Comparison of ENCODE assay signal across 24 cellular contexts in genomic region chr2:237280937-237281336, GRCh38.
DNase-seq lines count a peak whose midpoint lies in the region; ATAC-seq and TF ChIP-seq lines count a peak whose summit lies in the region.
"Had no signal": no experiment of that assay in that cellular context is flagged by ENCODE, and none has a peak within 500 bp of the region (broad histone marks: within the 10 kb centered on the region; RNA-seq: fewer than 3 reads in every experiment).

No MANE protein-coding gene starts in this region.

- H3K4me2 ChIP-seq in trophoblast cell (ENCODE audit: low read length), result no peak overlapping the region

- peak overlapping the region; percentile 17 for H2BK5ac ChIP-seq in trophoblast cell (ENCODE audit: low read depth, low read length, poor library complexity)

- H3K79me1 ChIP-seq in trophoblast cell (ENCODE audit: low read length), result peaks cover 22% of the 10 kb centered on the region

- CTCF ChIA-PET in CD8-positive, alpha-beta T cell (lab: Charles Lee), result no interaction called here

- H3K4ac ChIP-seq in trophoblast cell (ENCODE audit: low read depth, low read length), result no peak overlapping the region

- no peak overlapping the region for H2AK5ac ChIP-seq in trophoblast cell (ENCODE audit: low read length)

- peaks cover 15% of the 10 kb centered on the region for H3K27me3 Mint-ChIP-seq in CD8-positive, alpha-beta T cell (ENCODE audit: low read depth)

- H3K4me3 ChIP-seq in heart left ventricle (no peak overlapping the region), esophagus muscularis mucosa (no peak overlapping the region), trophoblast cell (ENCODE audit: low read depth, low read length) (no peak overlapping the region), transverse colon (no peak overlapping the region)
- no peak overlapping the region for H3K4me3 ChIP-seq in CD8-positive, alpha-beta T cell (ENCODE audit: low read depth, low read length)
- H3K4me3 ChIP-seq: lung, pancreas, spleen had no signal

- H3K9me3 ChIP-seq in heart left ventricle, result no peaks in the 10 kb centered on the region
- no peaks in the 10 kb centered on the region for H3K9me3 ChIP-seq in esophagus muscularis mucosa
- peaks cover 2% of the 10 kb centered on the region for H3K9me3 ChIP-seq in trophoblast cell (ENCODE audit: insufficient read depth, low read depth, low read length)
- H3K9me3 ChIP-seq in transverse colon, result no peaks in the 10 kb centered on the region
- no peaks in the 10 kb centered on the region for H3K9me3 ChIP-seq in CD8-positive, alpha-beta T cell (ENCODE audit: low read length)
- H3K9me3 ChIP-seq: BE2C, Caco-2, pancreas, spleen had no signal

- no peaks in the 10 kb centered on the region for H3K79me2 ChIP-seq in trophoblast cell (ENCODE audit: control insufficient read depth, insufficient read depth, low read length, poor library complexity)

- TF ChIP-seq POLR2A in heart left ventricle (IDR thresholded peaks at IDR 0.05) (no peak), esophagus muscularis mucosa (IDR thresholded peaks at IDR 0.05; ENCODE audit: low read depth) (no peak), transverse colon (IDR thresholded peaks at IDR 0.05) (no peak)

- H2AFZ ChIP-seq in trophoblast cell (ENCODE audit: insufficient read depth, low read length, poor library complexity), result no peak overlapping the region

- H4K91ac ChIP-seq in trophoblast cell (ENCODE audit: low read depth, low read length), result peak overlapping the region; percentile 77

- H3K27ac ChIP-seq in heart left ventricle, result peak overlapping the region in 10 of 12 donors; percentile 7 to 79 (median 58)
- peak overlapping the region in 3 of 4 donors; percentile 77 to 80 (median 79) for H3K27ac ChIP-seq in esophagus muscularis mucosa (replicated peaks in 1 of 4)
- no peak overlapping the region for H3K27ac ChIP-seq in trophoblast cell (ENCODE audit: low read depth, low read length)
- peak overlapping the region; percentile 47 to 84 (median 70) for H3K27ac ChIP-seq in transverse colon
- no peak overlapping the region for H3K27ac ChIP-seq in CD8-positive, alpha-beta T cell (ENCODE audit: low read depth, low read length)

- no peaks in the 10 kb centered on the region for H3K27me3 ChIP-seq in heart left ventricle
- H3K27me3 ChIP-seq in esophagus muscularis mucosa, result no peaks in the 10 kb centered on the region
- no peaks in the 10 kb centered on the region for H3K27me3 ChIP-seq in trophoblast cell (ENCODE audit: insufficient read depth, low read length)
- H3K27me3 ChIP-seq in transverse colon, result no peaks in the 10 kb centered on the region
- no peaks in the 10 kb centered on the region for H3K27me3 ChIP-seq in CD8-positive, alpha-beta T cell (ENCODE audit: insufficient read depth, low read length)
- H3K27me3 ChIP-seq: BE2C had no signal

- POLR2A ChIA-PET in CD8-positive, alpha-beta T cell (lab: Charles Lee), result no interaction called here

- no peak overlapping the region for H3K23ac ChIP-seq in trophoblast cell (ENCODE audit: low read length)

- DNase-seq in heart left ventricle (no peak), cardiac septum (ENCODE audit: low spot score) (no peak), esophagus muscularis mucosa (ENCODE audit: extremely low spot score) (no peak), trophoblast cell (no peak), transverse colon (no peak), NCI-H2196 treated with DMSO at 0.1 percent for 48 hours (lab: John Stamatoyannopoulos, UW; ENCODE audit: unreplicated experiment) (no peak), SKM-1 treated with dmso at 0.1 percent for 144 hours (lab: John Stamatoyannopoulos, UW; ENCODE audit: unreplicated experiment) (no peak)
- no peak for DNase-seq in CD8-positive, alpha-beta T cell
- DNase-seq: activated CD8-positive, alpha-beta memory T cell treated with anti-CD3 and anti-CD28 coated beads, Interleukin-2, amount 10 ng/mL, durations not matched to agents 7 days and 5 days; activated naive CD8-positive, alpha-beta T cell treated with anti-CD3 and anti-CD28 coated beads, Interleukin-2, amount 10 ng/mL, durations not matched to agents 7 days and 5 days; BE2C; Caco-2; hypothalamus; naive B cell; NCI-H1105 treated with DMSO at 0.1 percent for 48 hours; NCI-H2081 treated with DMSO at 0.1 percent for 48 hours; NK-92 treated with Interleukin-12 subunit alpha and Interleukin-12 subunit beta, amount 100 ng/mL, for 24 hours; pancreas; spleen; stimulated activated CD4-positive, alpha-beta T cell treated with anti-CD3 and anti-CD28 coated beads, Interleukin-4, amount 100 ng/mL, for 4 hours had no signal

- no peaks in the 10 kb centered on the region for H3K36me3 Mint-ChIP-seq in CD8-positive, alpha-beta T cell
- H3K36me3 Mint-ChIP-seq: activated CD8-positive, alpha-beta memory T cell treated with anti-CD3 and anti-CD28 coated beads, Interleukin-2, amount 10 ng/mL, durations not matched to agents 7 days and 5 days; activated naive CD8-positive, alpha-beta T cell treated with anti-CD3 and anti-CD28 coated beads, Interleukin-2, amount 10 ng/mL, durations not matched to agents 7 days and 5 days; naive B cell had no signal

- H3K27ac Mint-ChIP-seq in CD8-positive, alpha-beta T cell, result no peak overlapping the region
- H3K27ac Mint-ChIP-seq: activated CD8-positive, alpha-beta memory T cell treated with anti-CD3 and anti-CD28 coated beads, Interleukin-2, amount 10 ng/mL, durations not matched to agents 7 days and 5 days; activated naive CD8-positive, alpha-beta T cell treated with anti-CD3 and anti-CD28 coated beads, Interleukin-2, amount 10 ng/mL, durations not matched to agents 7 days and 5 days; activated T-helper 1 cell treated with anti-CD3 and anti-CD28 coated beads, Interleukin-12 subunit alpha, Interleukin-12 subunit beta, Interleukin-2, Interleukin-4 antibody, amounts not matched to agents 30 ng/mL and 10 ng/mL and 1 ng/mL, durations not matched to agents 14 hours and 24 hours and 36 hours; dendritic cell treated with granulocyte-macrophage colony-stimulating factor and Interleukin-4, amounts not matched to agents 40 ng/mL and 50 ng/mL, for 4 days; naive B cell had no signal

- H3K4me1 ChIP-seq in heart left ventricle (peaks cover 0 to 26% (median 0%) of the 10 kb centered on the region in 12 donors), esophagus muscularis mucosa (peaks cover 0 to 52% (median 38%) of the 10 kb centered on the region in 4 donors), trophoblast cell (ENCODE audit: control insufficient read depth in 1 of 2, insufficient read depth in 2 of 2, low read length in 2 of 2) (no peaks in the 10 kb centered on the region), transverse colon (peaks cover 4 to 17% (median 7%) of the 10 kb centered on the region in 4 donors)
- H3K4me1 ChIP-seq in CD8-positive, alpha-beta T cell (ENCODE audit: insufficient read depth, low read length), result no peaks in the 10 kb centered on the region
- H3K4me1 ChIP-seq: Caco-2, pancreas, spleen had no signal

- no peak overlapping the region for H3K18ac ChIP-seq in trophoblast cell (ENCODE audit: low read length)

- H3K36me3 ChIP-seq in heart left ventricle (no peaks in the 10 kb centered on the region), esophagus muscularis mucosa (no peaks in the 10 kb centered on the region), trophoblast cell (ENCODE audit: control insufficient read depth in 1 of 2, insufficient read depth in 2 of 2, low read length in 2 of 2) (no peaks in the 10 kb centered on the region), transverse colon (no peaks in the 10 kb centered on the region)
- H3K36me3 ChIP-seq in CD8-positive, alpha-beta T cell (ENCODE audit: insufficient read depth, low read length), result no peaks in the 10 kb centered on the region
- H3K36me3 ChIP-seq: BE2C, pancreas, spleen had no signal

- no peak overlapping the region for H3K9ac ChIP-seq in trophoblast cell (ENCODE audit: low read length)

- in situ Hi-C loops in transverse colon (cut with MboI; ENCODE audit: low pct_ligation_motif_present in 1 of 4, low pct_unique_long_range_greater_than_20kb in 1 of 4, low sequenced_read_pairs in 3 of 4), result no loop called here

- no peak overlapping the region for H3K14ac ChIP-seq in trophoblast cell (ENCODE audit: low read length)

- 82 to 85% (median 83%) methylated on average over 8 of the region's 8 CpGs for WGBS in heart left ventricle, 4 donors
- 86% methylated on average over 8 of the region's 8 CpGs for WGBS in esophagus muscularis mucosa
- no CpG with 5 or more reads among the region's 8 CpGs for WGBS in trophoblast cell (ENCODE audit: extremely low coverage, insufficient coverage, insufficient read length)
- 75 to 76% methylated on average over 5 to 8 of the region's 8 CpGs for WGBS in transverse colon (ENCODE audit: low coverage in 1 of 2), 2 donors

- no peak overlapping the region for H4K8ac ChIP-seq in trophoblast cell (ENCODE audit: low read depth, low read length)

- H2BK120ac ChIP-seq in trophoblast cell (ENCODE audit: insufficient read depth, low read length, poor library complexity), result peak overlapping the region; percentile 15

- TF ChIP-seq EP300 in esophagus muscularis mucosa (IDR thresholded peaks at IDR 0.05) (no peak), transverse colon (IDR thresholded peaks at IDR 0.05; ENCODE audit: low read depth) (no peak)

- peak overlapping the region; percentile 27 for H2BK12ac ChIP-seq in trophoblast cell (ENCODE audit: low read length)

- intact Hi-C loops in heart left ventricle (cut with DNase I) (loop anchor here in 1 of 10 donors (5.0 kb wide), 1 partner anchor 36 kb away; no protein-coding TSS in a partner anchor), cardiac septum (cut with DNase I) (loop anchor here (5.0 kb wide), 1 partner anchor 41 kb away; no protein-coding TSS in a partner anchor), esophagus muscularis mucosa (cut with DNase I) (no loop called here), transverse colon (cut with DNase I; ENCODE audit: low total_unique reads) (no loop called here)
- intact Hi-C loops in CD8-positive, alpha-beta T cell (cut with DNase I, micrococcal nuclease), result no loop called here

- no peak overlapping the region for H4K12ac ChIP-seq in trophoblast cell (ENCODE audit: low read depth, low read length)

- no peaks in the 10 kb centered on the region for H3K9me3 Mint-ChIP-seq in CD8-positive, alpha-beta T cell
- H3K9me3 Mint-ChIP-seq: activated naive CD8-positive, alpha-beta T cell treated with anti-CD3 and anti-CD28 coated beads, Interleukin-2, amount 10 ng/mL, durations not matched to agents 7 days and 5 days; activated T-helper 1 cell treated with anti-CD3 and anti-CD28 coated beads, Interleukin-12 subunit alpha, Interleukin-12 subunit beta, Interleukin-2, Interleukin-4 antibody, amounts not matched to agents 30 ng/mL and 10 ng/mL and 1 ng/mL, durations not matched to agents 14 hours and 24 hours and 36 hours had no signal

- TF ChIP-seq CTCF in heart left ventricle (IDR thresholded peaks at IDR 0.05) (no peak), esophagus muscularis mucosa (IDR thresholded peaks at IDR 0.05) (no peak), transverse colon (IDR thresholded peaks at IDR 0.05) (no peak)
- no peak for TF ChIP-seq CTCF in CD8-positive, alpha-beta T cell (IDR thresholded peaks at IDR 0.05)

- no peaks in the 10 kb centered on the region for H3K4me1 Mint-ChIP-seq in CD8-positive, alpha-beta T cell (ENCODE audit: low read depth)
- H3K4me1 Mint-ChIP-seq: activated CD8-positive, alpha-beta memory T cell treated with anti-CD3 and anti-CD28 coated beads, Interleukin-2, amount 10 ng/mL, durations not matched to agents 7 days and 5 days; activated naive CD8-positive, alpha-beta T cell treated with anti-CD3 and anti-CD28 coated beads, Interleukin-2, amount 10 ng/mL, durations not matched to agents 7 days and 5 days; naive B cell had no signal

- H3K4me3 Mint-ChIP-seq in CD8-positive, alpha-beta T cell, result no peak overlapping the region
- H3K4me3 Mint-ChIP-seq: activated CD8-positive, alpha-beta memory T cell treated with anti-CD3 and anti-CD28 coated beads, Interleukin-2, amount 10 ng/mL, durations not matched to agents 7 days and 5 days; activated naive CD8-positive, alpha-beta T cell treated with anti-CD3 and anti-CD28 coated beads, Interleukin-2, amount 10 ng/mL, durations not matched to agents 7 days and 5 days; activated T-helper 1 cell treated with anti-CD3 and anti-CD28 coated beads, Interleukin-12 subunit alpha, Interleukin-12 subunit beta, Interleukin-2, Interleukin-4 antibody, amounts not matched to agents 30 ng/mL and 10 ng/mL and 1 ng/mL, durations not matched to agents 14 hours and 24 hours and 36 hours; dendritic cell treated with granulocyte-macrophage colony-stimulating factor and Interleukin-4, amounts not matched to agents 40 ng/mL and 50 ng/mL, for 4 days; naive B cell had no signal

- ATAC-seq in heart left ventricle, result no peak
- no peak for ATAC-seq in CD8-positive, alpha-beta T cell
- ATAC-seq: activated CD8-positive, alpha-beta memory T cell treated with anti-CD3 and anti-CD28 coated beads, Interleukin-2, amount 10 ng/mL, durations not matched to agents 7 days and 5 days; HepG2 had no signal

Comparison
In these comparisons a context has a peak if more than half of its experiments do, and no peak if none do; other contexts are left out.
1. H3K27ac ChIP-seq: peak in heart left ventricle (10 of 12), esophagus muscularis mucosa (3 of 4) and transverse colon (4 of 4); none in trophoblast cell (single experiment) and CD8-positive, alpha-beta T cell (single experiment).